ENCODE assay signal across 8 cellular contexts in the genomic region with DNA sequence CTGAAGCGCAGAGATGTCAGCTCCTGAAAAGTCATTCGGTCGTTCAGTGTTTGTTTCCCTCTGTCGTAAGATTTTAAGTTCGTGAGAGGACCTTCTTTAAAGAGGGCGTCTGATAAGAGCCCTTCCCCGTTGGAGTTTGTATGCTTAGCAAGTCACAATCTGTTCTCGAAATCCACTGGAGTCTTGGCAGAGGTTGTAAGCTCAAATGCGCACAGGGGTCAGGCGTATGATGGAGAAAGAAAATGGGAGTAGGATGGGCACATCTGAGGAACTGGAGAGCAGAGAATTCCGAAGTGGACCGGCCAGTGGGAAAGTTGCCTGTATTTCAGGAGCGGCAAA. TPM values are rescaled to one million over a fixed set of nuclear protein-coding genes. Genes with fewer than 3 reads are reported as not detected.
DNase-seq lines count a peak whose midpoint lies in the region; ATAC-seq, FAIRE-seq and TF ChIP-seq lines count a peak whose summit lies in the region.

No MANE protein-coding gene starts in this region.

- H3K27me3 Mint-ChIP-seq in astrocyte (ENCODE audit: low read depth, unreplicated experiment): no peaks in the 10 kb centered on the region

- DNase-seq in EH (ENCODE audit: low read depth) (peak; percentile 37), LNCaP clone FGC (ENCODE audit: low read depth) (peak; percentile 52), astrocyte (ENCODE audit: low read depth) (peak; percentile 29), SW 1271 (lab: John Stamatoyannopoulos, UW) (no peak), GM19240 (ENCODE audit: insufficient read length, low spot score) (no peak)

- peak overlapping the region; percentile 80 for H3K9ac ChIP-seq in astrocyte (ENCODE audit: low read length)
- peak overlapping the region; percentile 73 for H3K9ac ChIP-seq in iPS-18a (ENCODE audit: low read length)

- H3K9me3 ChIP-seq in astrocyte (ENCODE audit: insufficient read depth, low read depth, low read length): peaks cover 3% of the 10 kb centered on the region
- no peaks in the 10 kb centered on the region for H3K9me3 ChIP-seq in iPS-18a (ENCODE audit: control insufficient read depth, low read depth, low read length)

- H3K4me1 ChIP-seq in astrocyte (ENCODE audit: insufficient read depth, low read length): no peaks in the 10 kb centered on the region
- peaks cover 32% of the 10 kb centered on the region for H3K4me1 ChIP-seq in iPS-18a (ENCODE audit: control insufficient read depth, low read depth, low read length)

- H3K4me3 Mint-ChIP-seq in astrocyte (ENCODE audit: unreplicated experiment): peak overlapping the region; percentile 97

- H3K27ac ChIP-seq in astrocyte (ENCODE audit: low read depth, low read length): peak overlapping the region; percentile 68
- H3K27ac ChIP-seq in iPS-18a (ENCODE audit: low read length): peak overlapping the region; percentile 29
- H3K27ac ChIP-seq in skin epidermis: peak overlapping the region in 19 of 21 experiments; percentile 70 to 94 (median 85)

- H3K36me3 ChIP-seq in astrocyte (ENCODE audit: insufficient read depth, low read length) (peaks cover 3% of the 10 kb centered on the region), iPS-18a (ENCODE audit: control insufficient read depth, low read depth, low read length) (no peaks in the 10 kb centered on the region)

- H3K27ac Mint-ChIP-seq in astrocyte (ENCODE audit: unreplicated experiment): peak overlapping the region; percentile 83

- no peak for FAIRE-seq in astrocyte (lab: Jason Lieb, UNC)

- H3K4me1 Mint-ChIP-seq in astrocyte (ENCODE audit: low read depth, unreplicated experiment): no peaks in the 10 kb centered on the region

- peaks cover 9% of the 10 kb centered on the region for H3K9me3 Mint-ChIP-seq in astrocyte (ENCODE audit: unreplicated experiment)

- H2AFZ ChIP-seq in astrocyte (ENCODE audit: low read depth, low read length): peak overlapping the region; percentile 79

- peak; percentile 6 for ATAC-seq in GM21526 (IDR thresholded peaks at IDR 0.05; ENCODE audit: low FRiP score, unreplicated experiment)

- H3K79me2 ChIP-seq in astrocyte (ENCODE audit: insufficient read depth, low read length): peaks cover 12% of the 10 kb centered on the region

- H3K4me3 ChIP-seq in LNCaP clone FGC (ENCODE audit: low read depth, low read length) (peak overlapping the region; percentile 89), astrocyte (ENCODE audit: insufficient read depth, low read depth, low read length) (peak overlapping the region; percentile 80), iPS-18a (ENCODE audit: low read length) (peak overlapping the region; percentile 83), skin epidermis (peak overlapping the region; percentile 56 to 85 (median 71))

- H3K27me3 ChIP-seq in astrocyte (ENCODE audit: insufficient read depth, low read length) (no peaks in the 10 kb centered on the region), iPS-18a (ENCODE audit: control insufficient read depth, insufficient read depth, low read length) (no peaks in the 10 kb centered on the region)

- H3K36me3 Mint-ChIP-seq in astrocyte (ENCODE audit: low read depth, unreplicated experiment): no peaks in the 10 kb centered on the region

- H3K4me2 ChIP-seq in astrocyte (ENCODE audit: low read length): peak overlapping the region; percentile 92

- H4K20me1 ChIP-seq in astrocyte (ENCODE audit: insufficient read depth, low read length): no peaks in the 10 kb centered on the region

- TF ChIP-seq CTCF in LNCaP clone FGC (IDR thresholded peaks at IDR 0.05; ENCODE audit: control insufficient read depth, extremely low read depth, insufficient read depth) (no peak), astrocyte (IDR thresholded peaks at IDR 0.05; ENCODE audit: insufficient read depth, low read depth, low read length) (no peak)

RNA-seq across cellular contexts. Expression of gene HSD17B4, which starts 0.7 kb away (rescaled TPM):
- total RNA-seq in astrocyte: 82.8 and 108 TPM in 2 replicates

Comparison
In these comparisons a context has a peak if more than half of its experiments do, and no peak if none do; other contexts are left out.
1. DNase-seq: peak in EH (single experiment), LNCaP clone FGC (single experiment) and astrocyte (single experiment); none in SW 1271 (0 of 2) and GM19240 (single experiment).
2. H3K27ac ChIP-seq: peak in every context shown above with its lines; median percentile 85 in skin epidermis; 68 in astrocyte; 29 in iPS-18a.
3. Peak in every context shown above with its lines, with median percentiles within 50 percentile points of each other: H3K4me3 ChIP-seq.